15 cellular contexts compared by ENCODE assay signal in genomic region chr10:3391657-3392056, GRCh38.
DNase-seq lines count a peak whose midpoint lies in the region; ATAC-seq and TF ChIP-seq lines count a peak whose summit lies in the region.
"Had no signal": no experiment of that assay in that cellular context is flagged by ENCODE, and none has a peak within 500 bp of the region (broad histone marks: within the 10 kb centered on the region; RNA-seq: fewer than 3 reads in every experiment).

No MANE protein-coding gene starts in this region.

- peak overlapping the region; percentile 18; the same call in 1 of the 2 replicates for H2AFZ ChIP-seq in SK-N-SH (ENCODE audit: low read depth)
- H2AFZ ChIP-seq: GM23338 had no signal

- H3K27ac ChIP-seq in SK-N-SH (ENCODE audit: low read depth in 2 of 2, low read length in 1 of 2) (no peak overlapping the region; a peak in 1 of 4 replicates), HEK293 (ENCODE audit: extremely low read depth, low read depth, low read length) (no peak overlapping the region), VCaP (peak overlapping the region; percentile 33; the same call in 1 of the 2 replicates), upper lobe of left lung (no peak overlapping the region)

- TF ChIP-seq EP300 in SK-N-SH (IDR thresholded peaks at IDR 0.05; ENCODE audit: borderline replicate concordance in 1 of 2, low read depth in 1 of 2, low read length in 1 of 2) (no peak), upper lobe of left lung (IDR thresholded peaks at IDR 0.05) (no peak)

- H4K20me1 ChIP-seq in SK-N-SH (ENCODE audit: insufficient read depth): no peaks in the 10 kb centered on the region

- H3K27me3 ChIP-seq in SK-N-SH (ENCODE audit: insufficient read depth) (no peaks in the 10 kb centered on the region), upper lobe of left lung (no peaks in the 10 kb centered on the region)

- no peak overlapping the region for H3K9ac ChIP-seq in SK-N-SH

- POLR2A ChIA-PET in SK-N-SH (lab: Yijun Ruan, JAX): no interaction called here
- POLR2A ChIA-PET in HEK293 (lab: Yijun Ruan, JAX): no interaction called here

- H3K36me3 ChIP-seq in SK-N-SH (replicated peaks in 1 of 2; ENCODE audit: control insufficient read depth in 1 of 2, insufficient read depth in 2 of 2, low read length in 1 of 2) (no peaks in the 10 kb centered on the region), HEK293 (ENCODE audit: control insufficient read depth in 2 of 2, insufficient read depth in 1 of 2, low read length in 2 of 2) (no peaks in the 10 kb centered on the region), upper lobe of left lung (no peaks in the 10 kb centered on the region)

- no peak for TF ChIP-seq POLR2A in upper lobe of left lung (IDR thresholded peaks at IDR 0.05)

- H3K9me2 ChIP-seq in SK-N-SH: no peaks in the 10 kb centered on the region

- no peaks in the 10 kb centered on the region for H3F3A ChIP-seq in SK-N-SH (replicated peaks; ENCODE audit: insufficient read depth)

- no peaks in the 10 kb centered on the region for H3K79me2 ChIP-seq in SK-N-SH (ENCODE audit: insufficient read depth)

- H3K9me3 ChIP-seq in SK-N-SH (no peaks in the 10 kb centered on the region), HEK293 (ENCODE audit: control insufficient read depth, insufficient read depth, low read depth, low read length) (no peaks in the 10 kb centered on the region; the same call in 1 of the 2 replicates), upper lobe of left lung (peaks cover 0 to 3% (median 0%) of the 10 kb centered on the region in 4 donors)

- no peak for ATAC-seq in SK-N-SH treated with all-trans-retinoic acid at 6 μM for 48 hours
- ATAC-seq in upper lobe of left lung (ENCODE audit: low FRiP score in 2 of 2): no peak
- ATAC-seq: GM23338 had no signal

- DNase-seq in SK-N-SH (no peak), iris pigment epithelial cell (ENCODE audit: low read depth) (peak; percentile 29), dermis blood vessel endothelial cell (no peak), upper lobe of left lung (no peak), NCI-H1436 treated with DMSO at 0.1 percent for 48 hours (lab: John Stamatoyannopoulos, UW) (no peak)
- DNase-seq: ACHN; C1 segment of cervical spinal cord; Calu3; CD4-positive, alpha-beta T cell; DMS 273 treated with DMSO at 0.1 percent for 48 hours; H7 had no signal

- WGBS in SK-N-SH (ENCODE audit: low lambda C conversion rate): 82% methylated on average over 1 of the region's 1 CpG
- 82 to 88% methylated on average over 1 of the region's 1 CpG for WGBS in upper lobe of left lung, 2 donors

- peaks cover 6 to 37% of the 10 kb centered on the region in 2 experiments; a peak in 3 of 4 replicates for H3K4me1 ChIP-seq in SK-N-SH (ENCODE audit: control insufficient read depth in 1 of 2, insufficient read depth in 2 of 2, low read depth in 1 of 2, low read length in 1 of 2)
- no peaks in the 10 kb centered on the region for H3K4me1 ChIP-seq in HEK293 (ENCODE audit: control insufficient read depth, insufficient read depth, low read length)
- peaks cover 0 to 14% (median 5%) of the 10 kb centered on the region in 4 donors for H3K4me1 ChIP-seq in upper lobe of left lung

- H3K4me2 ChIP-seq in SK-N-SH: no peak overlapping the region
- H3K4me2 ChIP-seq: GM23338 had no signal

- H3K4me3 ChIP-seq in SK-N-SH (ENCODE audit: low read depth in 2 of 2, low read length in 1 of 2): no peak overlapping the region
- H3K4me3 ChIP-seq in HEK293 (ENCODE audit: low read depth, low read length): no peak overlapping the region
- no peak overlapping the region for H3K4me3 ChIP-seq in upper lobe of left lung
- H3K4me3 ChIP-seq: GM23338 had no signal

- no peak for TF ChIP-seq RAD21 in SK-N-SH (IDR thresholded peaks at IDR 0.05; ENCODE audit: low read length)

- CTCF ChIA-PET in SK-N-SH (lab: Yijun Ruan, JAX) (interaction anchor here (1.2 kb wide), 1 partner anchor 151 kb away, joined by 4 read pairs; no protein-coding TSS in a partner anchor), HEK293 (lab: Yijun Ruan, JAX) (interaction anchor here (0.5 kb wide), 1 partner anchor 569 kb away, joined by 3 read pairs; no protein-coding TSS in a partner anchor)

- TF ChIP-seq CTCF in SK-N-SH (IDR thresholded peaks at IDR 0.05): no peak
- no peak for TF ChIP-seq CTCF in HEK293 (tag by site-specific recombination; IDR thresholded peaks at IDR 0.05)
- no peak for TF ChIP-seq CTCF in VCaP (conservative IDR thresholded peaks at IDR 0.05)
- no peak for TF ChIP-seq CTCF in upper lobe of left lung (IDR thresholded peaks at IDR 0.05)

TF ChIP-seq in SK-N-SH, 30 proteins besides CTCF, POLR2A, EP300 and RAD21:
- TF ChIP-seq MXI1 (IDR thresholded peaks at IDR 0.05; ENCODE audit: low read depth, low read length) (no peak), GATA2 (CRISPR knock-in tag; IDR thresholded peaks at IDR 0.05) (no peak), NRF1 (IDR thresholded peaks at IDR 0.05; ENCODE audit: low read depth, low read length) (no peak), RXRA (IDR thresholded peaks at IDR 0.05; ENCODE audit: borderline replicate concordance, low read depth) (no peak), MEF2A (IDR thresholded peaks at IDR 0.05; ENCODE audit: borderline replicate concordance, low read depth) (no peak), USF2 (IDR thresholded peaks at IDR 0.05; ENCODE audit: borderline replicate concordance, low read depth, low read length) (no peak), RCOR1 (IDR thresholded peaks at IDR 0.05; ENCODE audit: low read length) (no peak), NFIC (IDR thresholded peaks at IDR 0.05; ENCODE audit: borderline replicate concordance) (no peak), FOXM1 (IDR thresholded peaks at IDR 0.05; ENCODE audit: low read depth) (no peak), MAX (IDR thresholded peaks at IDR 0.05; ENCODE audit: low read depth) (no peak)

TF ChIP-seq in SK-N-SH treated with all-trans-retinoic acid at 6 μM for 48 hours, 23 proteins besides CTCF, POLR2A, EP300 and RAD21:
- TF ChIP-seq ESRRG (CRISPR knock-in tag; IDR thresholded peaks at IDR 0.05) (no peak), ZFP30 (CRISPR knock-in tag; IDR thresholded peaks at IDR 0.05) (no peak), SNAI2 (CRISPR knock-in tag; IDR thresholded peaks at IDR 0.05) (no peak), TOX (CRISPR knock-in tag; IDR thresholded peaks at IDR 0.05; ENCODE audit: borderline replicate concordance) (no peak)
TF ChIP-seq in SK-N-SH treated with all-trans-retinoic acid at 6 μM for 48 hours: peak in this region for 0.

TF ChIP-seq in HEK293, 187 proteins besides CTCF, POLR2A, EP300 and RAD21:
- TF ChIP-seq PRDM4 (tag by site-specific recombination; IDR thresholded peaks at IDR 0.05): no peak
- TF ChIP-seq ZNF366 (tag by site-specific recombination; conservative IDR thresholded peaks at IDR 0.05): peak; percentile 75; the same call in 1 of the 2 replicates
TF ChIP-seq in HEK293: peak in this region for 1.
